8 cellular contexts compared by ENCODE assay signal in genomic region chr16:20849587-20850390, GRCh38. TPM values are rescaled to one million over a fixed set of nuclear protein-coding genes. Genes with fewer than 3 reads are reported as not detected.
DNase-seq lines count a peak whose midpoint lies in the region; ATAC-seq and TF ChIP-seq lines count a peak whose summit lies in the region.

No MANE protein-coding gene starts in this region.

- no peaks in the 10 kb centered on the region for H3K9me3 ChIP-seq in testis

- H3K4me3 Mint-ChIP-seq in activated T-helper 1 cell treated with anti-CD3 and anti-CD28 coated beads, Interleukin-12 subunit alpha, Interleukin-12 subunit beta, Interleukin-2, Interleukin-4 antibody, amounts not matched to agents 30 ng/mL and 10 ng/mL and 1 ng/mL, durations not matched to agents 14 hours and 24 hours and 36 hours = no peak overlapping the region

- H3K36me3 Mint-ChIP-seq in activated T-helper 1 cell treated with anti-CD3 and anti-CD28 coated beads, Interleukin-12 subunit alpha, Interleukin-12 subunit beta, Interleukin-2, Interleukin-4 antibody, amounts not matched to agents 30 ng/mL and 10 ng/mL and 1 ng/mL, durations not matched to agents 14 hours and 24 hours and 36 hours (ENCODE audit: low read depth) = peaks cover 15% of the 10 kb centered on the region

- H3K27me3 Mint-ChIP-seq in activated T-helper 1 cell treated with anti-CD3 and anti-CD28 coated beads, Interleukin-12 subunit alpha, Interleukin-12 subunit beta, Interleukin-2, Interleukin-4 antibody, amounts not matched to agents 30 ng/mL and 10 ng/mL and 1 ng/mL, durations not matched to agents 14 hours and 24 hours and 36 hours (ENCODE audit: insufficient read depth) = no peaks in the 10 kb centered on the region

- no peak overlapping the region for H3K27ac Mint-ChIP-seq in activated T-helper 1 cell treated with anti-CD3 and anti-CD28 coated beads, Interleukin-12 subunit alpha, Interleukin-12 subunit beta, Interleukin-2, Interleukin-4 antibody, amounts not matched to agents 30 ng/mL and 10 ng/mL and 1 ng/mL, durations not matched to agents 14 hours and 24 hours and 36 hours

- 53 to 56% methylated on average over 6 of the region's 6 CpGs for WGBS in testis, 2 donors

- peak; percentile 86 to 96 (median 93) for TF ChIP-seq CTCF in testis (IDR thresholded peaks at IDR 0.05)

- no peak overlapping the region for H3K4me3 ChIP-seq in testis

- H3K4me1 Mint-ChIP-seq in activated T-helper 1 cell treated with anti-CD3 and anti-CD28 coated beads, Interleukin-12 subunit alpha, Interleukin-12 subunit beta, Interleukin-2, Interleukin-4 antibody, amounts not matched to agents 30 ng/mL and 10 ng/mL and 1 ng/mL, durations not matched to agents 14 hours and 24 hours and 36 hours (ENCODE audit: low read depth) = peaks cover 31% of the 10 kb centered on the region

- intact Hi-C loops in activated T-helper 1 cell treated with anti-CD3 and anti-CD28 coated beads, Interleukin-12 subunit alpha, Interleukin-12 subunit beta, Interleukin-2, Interleukin-4 antibody, amounts not matched to agents 30 ng/mL and 10 ng/mL and 1 ng/mL, durations not matched to agents 14 hours and 24 hours and 36 hours (cut with micrococcal nuclease) = loop anchor here (1.0 to 5.0 kb wide), 6 partner anchors 49 to 234 kb away; partner anchors contain the start of genes DCUN1D3 and LYRM1
- intact Hi-C loops in testis (cut with DNase I; ENCODE audit: low total_unique reads) = loop anchor here (10.0 kb wide), 2 partner anchors 55 to 235 kb away; partner anchors contain the start of genes DCUN1D3 and LYRM1

- H3K27ac ChIP-seq in testis = peak overlapping the region; percentile 68 to 76

- peaks cover 39% of the 10 kb centered on the region for H3K4me1 ChIP-seq in testis

- DNase-seq in COLO829 (ENCODE audit: low spot score) = peak; percentile 69
- peak; percentile 62 for DNase-seq in HT1080 (ENCODE audit: low read depth)
- peak; percentile 60 for DNase-seq in RPMI8226
- DNase-seq in activated T-helper 1 cell treated with anti-CD3 and anti-CD28 coated beads, Interleukin-12 subunit alpha, Interleukin-12 subunit beta, Interleukin-2, Interleukin-4 antibody, amounts not matched to agents 30 ng/mL and 10 ng/mL and 1 ng/mL, durations not matched to agents 14 hours and 24 hours and 36 hours (ENCODE audit: low spot score) = peak; percentile 40
- peak; percentile 55 for DNase-seq in fibroblast of the conjunctiva (ENCODE audit: low read depth)
- DNase-seq in occipital lobe (lab: John Stamatoyannopoulos, UW) = peak; percentile 19
- peak; percentile 82 for DNase-seq in testis

- H3K27me3 ChIP-seq in testis = no peaks in the 10 kb centered on the region

- no peak for TF ChIP-seq POLR2A in testis (IDR thresholded peaks at IDR 0.05)

- no peaks in the 10 kb centered on the region for H3K36me3 ChIP-seq in testis (ENCODE audit: low read depth, missing control alignments)

- ATAC-seq in GM21381 (IDR thresholded peaks at IDR 0.05; ENCODE audit: unreplicated experiment) = no peak

- no peaks in the 10 kb centered on the region for H3K9me3 Mint-ChIP-seq in activated T-helper 1 cell treated with anti-CD3 and anti-CD28 coated beads, Interleukin-12 subunit alpha, Interleukin-12 subunit beta, Interleukin-2, Interleukin-4 antibody, amounts not matched to agents 30 ng/mL and 10 ng/mL and 1 ng/mL, durations not matched to agents 14 hours and 24 hours and 36 hours

RNA-seq across cellular contexts. Expression of gene REXO5, which starts 43.5 kb away (rescaled TPM):
- 11.4 and 13.9 TPM in 2 replicates for total RNA-seq in HT1080 (2014; rRNA removed; shearing (Covaris generic))
- polyA plus RNA-seq in HT1080 (2015; cell fraction: cytosol; rRNA removed) = 11.1 and 12.4 TPM in 2 replicates
- polyA plus RNA-seq in HT1080 (2015; cell fraction: nucleus; rRNA removed) = 40.6 and 41.2 TPM in 2 replicates
- total RNA-seq in activated T-helper 1 cell treated with anti-CD3 and anti-CD28 coated beads, Interleukin-12 subunit alpha, Interleukin-12 subunit beta, Interleukin-2, Interleukin-4 antibody, amounts not matched to agents 30 ng/mL and 10 ng/mL and 1 ng/mL, durations not matched to agents 14 hours and 24 hours and 36 hours = 7.7 and 8.3 TPM in 2 replicates
- 9.4 TPM for total RNA-seq in occipital lobe
- total RNA-seq in testis = 100 to 1,000 TPM; 228 to 234 TPM
- polyA plus RNA-seq in testis (ENCODE audit: insufficient read depth, low read depth, low replicate concordance) = 991 TPM

RNA-seq across cellular contexts. Expression of gene ERI2, which starts 43.5 kb away (rescaled TPM):
- total RNA-seq in HT1080 (2014; rRNA removed; shearing (Covaris generic)) = 23.8 and 26.0 TPM in 2 replicates
- polyA plus RNA-seq in HT1080 (2015; cell fraction: cytosol; rRNA removed) = 19.1 and 26.6 TPM in 2 replicates
- 51.7 and 70.9 TPM in 2 replicates for polyA plus RNA-seq in HT1080 (2015; cell fraction: nucleus; rRNA removed)
- 13.9 and 14.2 TPM in 2 replicates for total RNA-seq in activated T-helper 1 cell treated with anti-CD3 and anti-CD28 coated beads, Interleukin-12 subunit alpha, Interleukin-12 subunit beta, Interleukin-2, Interleukin-4 antibody, amounts not matched to agents 30 ng/mL and 10 ng/mL and 1 ng/mL, durations not matched to agents 14 hours and 24 hours and 36 hours
- total RNA-seq in occipital lobe (27.8 TPM), testis (10 to 100 TPM; 66.5 to 71.1 TPM)
- 42.9 TPM for polyA plus RNA-seq in testis (ENCODE audit: insufficient read depth, low read depth, low replicate concordance)

RNA-seq across cellular contexts. Expression of gene DCUN1D3, which starts 50.4 kb away (rescaled TPM):
- 7.5 and 10.6 TPM in 2 replicates for total RNA-seq in HT1080 (2014; rRNA removed; shearing (Covaris generic))
- 9.4 and 10.7 TPM in 2 replicates for polyA plus RNA-seq in HT1080 (2015; cell fraction: cytosol; rRNA removed)
- 12.4 and 12.7 TPM in 2 replicates for polyA plus RNA-seq in HT1080 (2015; cell fraction: nucleus; rRNA removed)
- total RNA-seq in activated T-helper 1 cell treated with anti-CD3 and anti-CD28 coated beads, Interleukin-12 subunit alpha, Interleukin-12 subunit beta, Interleukin-2, Interleukin-4 antibody, amounts not matched to agents 30 ng/mL and 10 ng/mL and 1 ng/mL, durations not matched to agents 14 hours and 24 hours and 36 hours = 14.5 and 16.7 TPM in 2 replicates
- total RNA-seq in occipital lobe (18.9 TPM), testis (10 to 100 TPM; 15.2 to 16.5 TPM)
- 19.5 TPM for polyA plus RNA-seq in testis (ENCODE audit: insufficient read depth, low read depth, low replicate concordance)

RNA-seq across cellular contexts. Expression of gene LYRM1, which starts 50.8 kb away (rescaled TPM):
- total RNA-seq in HT1080 (2014; rRNA removed; shearing (Covaris generic)) = 28.9 and 52.8 TPM in 2 replicates
- 52.9 and 73.5 TPM in 2 replicates for polyA plus RNA-seq in HT1080 (2015; cell fraction: cytosol; rRNA removed)
- polyA plus RNA-seq in HT1080 (2015; cell fraction: nucleus; rRNA removed) = 19.3 and 27.4 TPM in 2 replicates
- 21.2 and 23.7 TPM in 2 replicates for total RNA-seq in activated T-helper 1 cell treated with anti-CD3 and anti-CD28 coated beads, Interleukin-12 subunit alpha, Interleukin-12 subunit beta, Interleukin-2, Interleukin-4 antibody, amounts not matched to agents 30 ng/mL and 10 ng/mL and 1 ng/mL, durations not matched to agents 14 hours and 24 hours and 36 hours
- total RNA-seq in occipital lobe = 66.9 TPM
- 10 to 100 TPM; 30.2 to 43.0 TPM for total RNA-seq in testis
- 87.2 TPM for polyA plus RNA-seq in testis (ENCODE audit: insufficient read depth, low read depth, low replicate concordance)

Comparison
In these comparisons a context has a peak if more than half of its experiments do, and no peak if none do; other contexts are left out.
1. DNase-seq: peak in every context shown above with its lines; median percentile 82 in testis; 69 in COLO829; 62 in HT1080; 60 in RPMI8226; 55 in fibroblast of the conjunctiva; 40 in activated T-helper 1 cell treated with anti-CD3 and anti-CD28 coated beads, Interleukin-12 subunit alpha, Interleukin-12 subunit beta, Interleukin-2, Interleukin-4 antibody, amounts not matched to agents 30 ng/mL and 10 ng/mL and 1 ng/mL, durations not matched to agents 14 hours and 24 hours and 36 hours; 19 in occipital lobe.
2. RNA of gene REXO5, which starts 43.5 kb away (total RNA-seq): 228 to 234 TPM in testis; 11.4 to 13.9 TPM in HT1080, 9.4 TPM in occipital lobe (single experiment) and 7.7 to 8.3 TPM in activated T-helper 1 cell treated with anti-CD3 and anti-CD28 coated beads, Interleukin-12 subunit alpha, Interleukin-12 subunit beta, Interleukin-2, Interleukin-4 antibody, amounts not matched to agents 30 ng/mL and 10 ng/mL and 1 ng/mL, durations not matched to agents 14 hours and 24 hours and 36 hours; every median in the first group is over 10 times any median in the second.